11 cellular contexts compared by ENCODE assay signal in genomic region chr20:17910828-17911294, GRCh38. TPM values are rescaled to one million over a fixed set of nuclear protein-coding genes. Genes with fewer than 3 reads are reported as not detected.
DNase-seq lines count a peak whose midpoint lies in the region; ATAC-seq and TF ChIP-seq lines count a peak whose summit lies in the region.
"Had no signal": no experiment of that assay in that cellular context is flagged by ENCODE, and none has a peak within 500 bp of the region (broad histone marks: within the 10 kb centered on the region; RNA-seq: fewer than 3 reads in every experiment).

No MANE protein-coding gene starts in this region.

- peaks cover 13% of the 10 kb centered on the region for H3K4me1 Mint-ChIP-seq in MCF 10A (ENCODE audit: insufficient read depth, unreplicated experiment)

- no peak overlapping the region for H3K27ac ChIP-seq in mammary epithelial cell (ENCODE audit: insufficient read depth, low read depth, low read length)
- H3K27ac ChIP-seq in uterus: peak overlapping the region; percentile 56 to 68
- H3K27ac ChIP-seq: HL-60 had no signal

- BruUV-seq in MCF 10A (replicated peaks; lab: Mats Ljungman, UMichigan): no TSS peak
- no TSS peak for BruUV-seq in mammary epithelial cell (replicated peaks; lab: Mats Ljungman, UMichigan)

- H3K4me2 ChIP-seq in mammary epithelial cell (ENCODE audit: insufficient read depth, low read depth, low read length): no peak overlapping the region

- no peak overlapping the region for H2AFZ ChIP-seq in mammary epithelial cell (ENCODE audit: low read depth, low read length)

- H3K9me3 ChIP-seq in mammary epithelial cell (replicated peaks; ENCODE audit: insufficient read depth, low read length) (no peaks in the 10 kb centered on the region), uterus (no peaks in the 10 kb centered on the region)

- no peaks in the 10 kb centered on the region for H3K79me2 ChIP-seq in mammary epithelial cell (ENCODE audit: insufficient read depth, low read length)

- H4K20me1 ChIP-seq in mammary epithelial cell (ENCODE audit: insufficient read depth, low read length): no peaks in the 10 kb centered on the region

- POLR2A ChIA-PET in MCF 10A (lab: Yijun Ruan, JAX): interaction anchor here (0.5 kb wide), 1 partner anchor 90 kb away, joined by 3 read pairs; no protein-coding TSS in a partner anchor

- no peak for TF ChIP-seq POLR2A in uterus (IDR thresholded peaks at IDR 0.05)

- no peak overlapping the region for H3K27ac Mint-ChIP-seq in MCF 10A (ENCODE audit: low read depth, unreplicated experiment)

- H3K36me3 ChIP-seq in mammary epithelial cell (ENCODE audit: insufficient read depth, low read length) (no peaks in the 10 kb centered on the region), uterus (no peaks in the 10 kb centered on the region)

- H3K4me3 ChIP-seq in mammary epithelial cell (replicated peaks in 1 of 3; ENCODE audit: insufficient read depth in 1 of 3, low read depth in 2 of 3, low read length in 3 of 3) (no peak overlapping the region), epithelial cell of esophagus (ENCODE audit: low read length) (no peak overlapping the region), uterus (no peak overlapping the region)

- H3K9me3 Mint-ChIP-seq in MCF 10A (ENCODE audit: unreplicated experiment): no peaks in the 10 kb centered on the region

- H3K9ac ChIP-seq in mammary epithelial cell (ENCODE audit: insufficient read depth, low read length): no peak overlapping the region

- 17% methylated on average over 5 of the region's 6 CpGs for WGBS in mammary epithelial cell (ENCODE audit: low coverage, missing lambda C conversion rate)

- peaks cover 24% of the 10 kb centered on the region for H3K27me3 Mint-ChIP-seq in MCF 10A (ENCODE audit: insufficient read depth, unreplicated experiment)

- no peaks in the 10 kb centered on the region for H3K36me3 Mint-ChIP-seq in MCF 10A (ENCODE audit: insufficient read depth, unreplicated experiment)

- H3K4me1 ChIP-seq in mammary epithelial cell (ENCODE audit: insufficient read depth, low read length): no peaks in the 10 kb centered on the region
- H3K4me1 ChIP-seq in uterus: peaks cover 0 to 6% of the 10 kb centered on the region in 2 donors

- no peaks in the 10 kb centered on the region for H3K27me3 ChIP-seq in mammary epithelial cell (ENCODE audit: insufficient read depth, low read length)
- no peaks in the 10 kb centered on the region for H3K27me3 ChIP-seq in uterus

- DNase-seq in MCF 10A (ENCODE audit: unreplicated experiment): peak; percentile 66
- DNase-seq in mammary epithelial cell: no peak
- peak; percentile 44 for DNase-seq in epithelial cell of esophagus (ENCODE audit: low read depth)
- DNase-seq in lung microvascular endothelial cell (ENCODE audit: low read depth in 2 of 2): peak; percentile 83 to 92
- DNase-seq in uterus: peak; percentile 71 to 74
- DNase-seq in NCI-H226: no peak
- DNase-seq: activated T-cell treated with anti-CD3 and anti-CD28 coated beads, Interleukin-2, amount 50 U/mL, for 1 hour; glutamatergic neuron had no signal

- intact Hi-C loops in MCF 10A (cut with micrococcal nuclease): no loop called here
- intact Hi-C loops in mammary epithelial cell (cut with micrococcal nuclease): no loop called here
- intact Hi-C loops in uterus (cut with DNase I; ENCODE audit: low total_unique reads): no loop called here

- dilution Hi-C loops in mammary epithelial cell (cut with HindIII; ENCODE audit: low sequenced_read_pairs): no loop called here

- CTCF ChIA-PET in MCF 10A (lab: Yijun Ruan, JAX) (interaction anchor here (0.8 to 2.6 kb wide), 6 partner anchors 9 to 165 kb away, joined by 3 to 16 read pairs (median 6); no protein-coding TSS in a partner anchor), mammary epithelial cell (lab: Charles Lee; ENCODE audit: low non-redundant PET) (no interaction called here)

- in situ Hi-C loops in mammary epithelial cell (cut with MboI; ENCODE audit: low sequenced_read_pairs in 2 of 2): no loop called here

- no peak for ATAC-seq in HG02571 (IDR thresholded peaks at IDR 0.05; ENCODE audit: unreplicated experiment)
- ATAC-seq in HG02610 (IDR thresholded peaks at IDR 0.05; ENCODE audit: unreplicated experiment): no peak

- no peak overlapping the region for H3K4me3 Mint-ChIP-seq in MCF 10A (ENCODE audit: unreplicated experiment)

- TF ChIP-seq CTCF in MCF 10A (IDR thresholded peaks at IDR 0.05; ENCODE audit: unreplicated experiment) (no peak), mammary epithelial cell (conservative IDR thresholded peaks at IDR 0.05 in 1 of 2, IDR thresholded peaks at IDR 0.05 in 1 of 2; ENCODE audit: extremely low read depth in 1 of 2, insufficient read depth in 1 of 2, low read depth in 1 of 2, low read length in 2 of 2) (no peak), epithelial cell of esophagus (IDR thresholded peaks at IDR 0.05; ENCODE audit: insufficient read depth, low read depth, low read length, missing control alignments) (no peak), uterus (IDR thresholded peaks at IDR 0.05) (no peak)

RNA-seq across cellular contexts. Expression of gene SNX5, which starts 57.7 kb away (rescaled TPM):
- 108 and 170 TPM in 2 replicates for total RNA-seq in MCF 10A (2022)
- total RNA-seq in mammary epithelial cell: 100 to 1,000 TPM in 1 of 2 donors, 10 to 100 TPM in 1; 68.0 to 137 TPM
- 91.8 TPM for polyA plus RNA-seq in mammary epithelial cell
- 93.1 TPM for polyA minus RNA-seq in mammary epithelial cell
- 40.9 and 54.3 TPM in 2 replicates for total RNA-seq in lung microvascular endothelial cell
- total RNA-seq in uterus: 100 to 1,000 TPM in 2 of 4 donors, 10 to 100 TPM in 2; 71.2 to 207 (median 110) TPM

RNA-seq across cellular contexts. Expression of gene MGME1, which starts 58.0 kb away (rescaled TPM):
- total RNA-seq in MCF 10A (2022) (18.0 and 24.0 TPM in 2 replicates), mammary epithelial cell (10 to 100 TPM; 15.8 to 36.2 TPM), lung microvascular endothelial cell (7.8 and 7.9 TPM in 2 replicates), uterus (10 to 100 TPM in 1 of 4 donors, 1 to 10 TPM in 3; 3.3 to 18.5 (median 5.8) TPM)
- polyA plus RNA-seq in mammary epithelial cell: 22.4 TPM
- polyA minus RNA-seq in mammary epithelial cell: 12.3 TPM

Comparison
In these comparisons a context has a peak if more than half of its experiments do, and no peak if none do; other contexts are left out.
1. DNase-seq: peak in MCF 10A (single experiment), epithelial cell of esophagus (single experiment), lung microvascular endothelial cell (2 of 2) and uterus (2 of 2); none in mammary epithelial cell (single experiment) and NCI-H226 (single experiment).